Comparison of ENCODE assay signal across 1 cellular context in the genomic region with DNA sequence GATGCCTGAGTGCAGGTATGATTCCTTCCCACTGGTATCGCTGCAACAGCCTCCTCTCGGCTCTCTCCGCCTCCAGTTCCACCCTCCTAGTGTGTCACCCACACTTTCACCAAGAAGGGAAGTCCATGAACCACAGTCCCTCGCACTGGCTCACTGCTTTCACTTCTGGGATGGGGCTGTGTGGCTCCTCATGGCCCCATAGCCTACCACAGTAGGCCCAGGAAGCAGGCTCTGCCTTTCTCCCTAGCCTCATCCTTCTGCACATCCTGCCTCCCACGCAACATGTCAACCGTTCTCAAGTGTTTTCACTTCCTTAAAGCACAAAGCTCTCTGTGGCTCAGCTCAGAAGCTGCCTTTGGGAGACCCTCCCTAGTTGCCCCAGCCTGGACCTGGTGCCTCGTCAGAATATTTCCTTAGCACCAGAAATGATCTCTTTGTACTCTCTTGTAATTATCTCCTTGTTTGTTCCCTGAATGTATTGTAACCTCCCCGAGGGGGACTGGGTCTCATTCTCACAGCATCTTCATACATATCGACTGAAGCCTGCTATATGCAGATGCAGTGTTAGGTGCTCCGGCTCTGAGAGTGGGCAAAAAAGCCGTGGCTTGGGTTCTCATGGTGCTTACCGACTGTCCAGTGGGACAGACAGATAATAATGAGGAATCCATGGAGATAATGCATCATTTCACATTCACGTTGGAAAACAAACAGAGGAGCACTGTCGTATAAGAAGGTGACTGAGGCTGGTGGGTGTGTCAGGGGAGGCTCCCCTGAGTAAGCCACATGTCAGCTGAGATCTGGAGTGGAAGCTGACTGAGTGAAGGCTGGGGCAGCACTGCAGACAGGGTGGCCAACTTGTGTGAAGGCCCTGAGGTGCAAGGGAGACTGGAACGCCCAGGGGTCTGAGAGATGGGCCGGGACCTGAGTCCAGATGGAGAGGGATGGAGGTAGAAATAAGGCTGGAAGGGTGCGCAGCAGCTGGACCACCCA.
TF ChIP-seq lines count a peak whose summit lies in the region.

No MANE protein-coding gene starts in this region.

TF ChIP-seq in GM12878, 131 proteins besides CTCF, POLR2A, EP300 and RAD21 (continued from another document):
- TF ChIP-seq EGR1 (IDR thresholded peaks at IDR 0.05; ENCODE audit: borderline replicate concordance in 1 of 2, low read depth in 2 of 2, low read length in 2 of 2), result peak in 1 of 2 experiments; percentile 95; a peak in 2 of 3 replicates
- peak; percentile 59; the same call in 1 of the 2 replicates for TF ChIP-seq MEF2A (IDR thresholded peaks at IDR 0.05; ENCODE audit: insufficient read depth, low read depth, low read length)
- peak; percentile 61; the same call in 1 of the 2 replicates for TF ChIP-seq MTA3 (IDR thresholded peaks at IDR 0.05; ENCODE audit: borderline replicate concordance, low read length)
- no peak for TF ChIP-seq GABPA (IDR thresholded peaks at IDR 0.05; ENCODE audit: low read depth)
- TF ChIP-seq RELB (IDR thresholded peaks at IDR 0.05; ENCODE audit: low read depth), result peak; percentile 94
- TF ChIP-seq IKZF2 (IDR thresholded peaks at IDR 0.05), result peak; percentile 99
- TF ChIP-seq ESRRA (IDR thresholded peaks at IDR 0.05; ENCODE audit: low read length), result no peak
- no peak for TF ChIP-seq NR2C1 (IDR thresholded peaks at IDR 0.05)
- TF ChIP-seq, protein P1, sequence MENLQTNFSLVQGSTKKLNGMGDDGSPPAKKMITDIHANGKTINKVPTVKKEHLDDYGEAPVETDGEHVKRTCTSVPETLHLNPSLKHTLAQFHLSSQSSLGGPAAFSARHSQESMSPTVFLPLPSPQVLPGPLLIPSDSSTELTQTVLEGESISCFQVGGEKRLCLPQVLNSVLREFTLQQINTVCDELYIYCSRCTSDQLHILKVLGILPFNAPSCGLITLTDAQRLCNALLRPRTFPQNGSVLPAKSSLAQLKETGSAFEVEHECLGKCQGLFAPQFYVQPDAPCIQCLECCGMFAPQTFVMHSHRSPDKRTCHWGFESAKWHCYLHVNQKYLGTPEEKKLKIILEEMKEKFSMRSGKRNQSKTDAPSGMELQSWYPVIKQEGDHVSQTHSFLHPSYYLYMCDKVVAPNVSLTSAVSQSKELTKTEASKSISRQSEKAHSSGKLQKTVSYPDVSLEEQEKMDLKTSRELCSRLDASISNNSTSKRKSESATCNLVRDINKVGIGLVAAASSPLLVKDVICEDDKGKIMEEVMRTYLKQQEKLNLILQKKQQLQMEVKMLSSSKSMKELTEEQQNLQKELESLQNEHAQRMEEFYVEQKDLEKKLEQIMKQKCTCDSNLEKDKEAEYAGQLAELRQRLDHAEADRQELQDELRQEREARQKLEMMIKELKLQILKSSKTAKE (IDR thresholded peaks at IDR 0.05; ENCODE audit: low read depth, poor library complexity, severe bottlenecking), result no peak
- peak; percentile 99 for TF ChIP-seq IKZF1 (conservative IDR thresholded peaks at IDR 0.05)
- TF ChIP-seq STAT1 (conservative IDR thresholded peaks at IDR 0.05), result no peak
- TF ChIP-seq MTA2 (IDR thresholded peaks at IDR 0.05; ENCODE audit: low read depth), result peak; percentile 74
- TF ChIP-seq RB1 (IDR thresholded peaks at IDR 0.05; ENCODE audit: borderline replicate concordance), result no peak
- TF ChIP-seq WRNIP1 (IDR thresholded peaks at IDR 0.05; ENCODE audit: borderline replicate concordance, low read depth, low read length), result no peak
- no peak for TF ChIP-seq CHD1 (IDR thresholded peaks at IDR 0.05; ENCODE audit: low read depth, low read length)
- TF ChIP-seq, protein P2, sequence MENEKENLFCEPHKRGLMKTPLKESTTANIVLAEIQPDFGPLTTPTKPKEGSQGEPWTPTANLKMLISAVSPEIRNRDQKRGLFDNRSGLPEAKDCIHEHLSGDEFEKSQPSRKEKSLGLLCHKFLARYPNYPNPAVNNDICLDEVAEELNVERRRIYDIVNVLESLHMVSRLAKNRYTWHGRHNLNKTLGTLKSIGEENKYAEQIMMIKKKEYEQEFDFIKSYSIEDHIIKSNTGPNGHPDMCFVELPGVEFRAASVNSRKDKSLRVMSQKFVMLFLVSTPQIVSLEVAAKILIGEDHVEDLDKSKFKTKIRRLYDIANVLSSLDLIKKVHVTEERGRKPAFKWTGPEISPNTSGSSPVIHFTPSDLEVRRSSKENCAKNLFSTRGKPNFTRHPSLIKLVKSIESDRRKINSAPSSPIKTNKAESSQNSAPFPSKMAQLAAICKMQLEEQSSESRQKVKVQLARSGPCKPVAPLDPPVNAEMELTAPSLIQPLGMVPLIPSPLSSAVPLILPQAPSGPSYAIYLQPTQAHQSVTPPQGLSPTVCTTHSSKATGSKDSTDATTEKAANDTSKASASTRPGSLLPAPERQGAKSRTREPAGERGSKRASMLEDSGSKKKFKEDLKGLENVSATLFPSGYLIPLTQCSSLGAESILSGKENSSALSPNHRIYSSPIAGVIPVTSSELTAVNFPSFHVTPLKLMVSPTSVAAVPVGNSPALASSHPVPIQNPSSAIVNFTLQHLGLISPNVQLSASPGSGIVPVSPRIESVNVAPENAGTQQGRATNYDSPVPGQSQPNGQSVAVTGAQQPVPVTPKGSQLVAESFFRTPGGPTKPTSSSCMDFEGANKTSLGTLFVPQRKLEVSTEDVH (IDR thresholded peaks at IDR 0.05; ENCODE audit: low read depth, partially characterized antibody), result no peak
- peak; percentile 76 for TF ChIP-seq BCL11A (IDR thresholded peaks at IDR 0.05; ENCODE audit: low read depth, low read length)
- TF ChIP-seq, protein P3, sequence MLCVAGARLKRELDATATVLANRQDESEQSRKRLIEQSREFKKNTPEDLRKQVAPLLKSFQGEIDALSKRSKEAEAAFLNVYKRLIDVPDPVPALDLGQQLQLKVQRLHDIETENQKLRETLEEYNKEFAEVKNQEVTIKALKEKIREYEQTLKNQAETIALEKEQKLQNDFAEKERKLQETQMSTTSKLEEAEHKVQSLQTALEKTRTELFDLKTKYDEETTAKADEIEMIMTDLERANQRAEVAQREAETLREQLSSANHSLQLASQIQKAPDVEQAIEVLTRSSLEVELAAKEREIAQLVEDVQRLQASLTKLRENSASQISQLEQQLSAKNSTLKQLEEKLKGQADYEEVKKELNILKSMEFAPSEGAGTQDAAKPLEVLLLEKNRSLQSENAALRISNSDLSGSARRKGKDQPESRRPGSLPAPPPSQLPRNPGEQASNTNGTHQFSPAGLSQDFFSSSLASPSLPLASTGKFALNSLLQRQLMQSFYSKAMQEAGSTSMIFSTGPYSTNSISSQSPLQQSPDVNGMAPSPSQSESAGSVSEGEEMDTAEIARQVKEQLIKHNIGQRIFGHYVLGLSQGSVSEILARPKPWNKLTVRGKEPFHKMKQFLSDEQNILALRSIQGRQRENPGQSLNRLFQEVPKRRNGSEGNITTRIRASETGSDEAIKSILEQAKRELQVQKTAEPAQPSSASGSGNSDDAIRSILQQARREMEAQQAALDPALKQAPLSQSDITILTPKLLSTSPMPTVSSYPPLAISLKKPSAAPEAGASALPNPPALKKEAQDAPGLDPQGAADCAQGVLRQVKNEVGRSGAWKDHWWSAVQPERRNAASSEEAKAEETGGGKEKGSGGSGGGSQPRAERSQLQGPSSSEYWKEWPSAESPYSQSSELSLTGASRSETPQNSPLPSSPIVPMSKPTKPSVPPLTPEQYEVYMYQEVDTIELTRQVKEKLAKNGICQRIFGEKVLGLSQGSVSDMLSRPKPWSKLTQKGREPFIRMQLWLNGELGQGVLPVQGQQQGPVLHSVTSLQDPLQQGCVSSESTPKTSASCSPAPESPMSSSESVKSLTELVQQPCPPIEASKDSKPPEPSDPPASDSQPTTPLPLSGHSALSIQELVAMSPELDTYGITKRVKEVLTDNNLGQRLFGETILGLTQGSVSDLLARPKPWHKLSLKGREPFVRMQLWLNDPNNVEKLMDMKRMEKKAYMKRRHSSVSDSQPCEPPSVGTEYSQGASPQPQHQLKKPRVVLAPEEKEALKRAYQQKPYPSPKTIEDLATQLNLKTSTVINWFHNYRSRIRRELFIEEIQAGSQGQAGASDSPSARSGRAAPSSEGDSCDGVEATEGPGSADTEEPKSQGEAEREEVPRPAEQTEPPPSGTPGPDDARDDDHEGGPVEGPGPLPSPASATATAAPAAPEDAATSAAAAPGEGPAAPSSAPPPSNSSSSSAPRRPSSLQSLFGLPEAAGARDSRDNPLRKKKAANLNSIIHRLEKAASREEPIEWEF (IDR thresholded peaks at IDR 0.05; ENCODE audit: insufficient replicate concordance, low read depth, low read length), result no peak
- TF ChIP-seq HDAC2 (IDR thresholded peaks at IDR 0.05), result no peak
- TF ChIP-seq, protein P4, sequence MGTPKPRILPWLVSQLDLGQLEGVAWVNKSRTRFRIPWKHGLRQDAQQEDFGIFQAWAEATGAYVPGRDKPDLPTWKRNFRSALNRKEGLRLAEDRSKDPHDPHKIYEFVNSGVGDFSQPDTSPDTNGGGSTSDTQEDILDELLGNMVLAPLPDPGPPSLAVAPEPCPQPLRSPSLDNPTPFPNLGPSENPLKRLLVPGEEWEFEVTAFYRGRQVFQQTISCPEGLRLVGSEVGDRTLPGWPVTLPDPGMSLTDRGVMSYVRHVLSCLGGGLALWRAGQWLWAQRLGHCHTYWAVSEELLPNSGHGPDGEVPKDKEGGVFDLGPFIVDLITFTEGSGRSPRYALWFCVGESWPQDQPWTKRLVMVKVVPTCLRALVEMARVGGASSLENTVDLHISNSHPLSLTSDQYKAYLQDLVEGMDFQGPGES (IDR thresholded peaks at IDR 0.05), result no peak
- TF ChIP-seq CREM (IDR thresholded peaks at IDR 0.05; ENCODE audit: low read depth), result peak; percentile 56; the same call in 1 of the 2 replicates
- TF ChIP-seq SREBF1 (IDR thresholded peaks at IDR 0.05; ENCODE audit: low read length), result no peak
- no peak for TF ChIP-seq POLR2AphosphoS2 (IDR thresholded peaks at IDR 0.05; ENCODE audit: low read depth, low read length)
- TF ChIP-seq E2F4 (IDR thresholded peaks at IDR 0.05; ENCODE audit: low read depth, low read length), result no peak
- 0 out of 2 replicates have a peak, but pooled peaks have one; percentile 31 for TF ChIP-seq SIN3A (IDR thresholded peaks at IDR 0.05; ENCODE audit: low read depth, low read length)
- TF ChIP-seq CBFB (IDR thresholded peaks at IDR 0.05; ENCODE audit: low read depth), result no peak
- peak; percentile 32; the same call in 1 of the 2 replicates for TF ChIP-seq TAF1 (IDR thresholded peaks at IDR 0.05; ENCODE audit: borderline replicate concordance, low read depth, low read length)
- peak; percentile 45 for TF ChIP-seq ATF7 (IDR thresholded peaks at IDR 0.05; ENCODE audit: low read depth)
- no peak for TF ChIP-seq EZH2 (IDR thresholded peaks at IDR 0.05; ENCODE audit: borderline replicate concordance, control insufficient read depth, low read depth, low read length)
- TF ChIP-seq SPI1 (IDR thresholded peaks at IDR 0.05; ENCODE audit: borderline replicate concordance, insufficient read depth, low read depth, low read length), result peak; percentile 95
